ENCODE assay signal across 10 cellular contexts in genomic region chr16:74929636-74930035, GRCh38.
"Had no signal": no experiment of that assay in that cellular context is flagged by ENCODE, and none has a peak within 500 bp of the region (broad histone marks: within the 10 kb centered on the region; RNA-seq: fewer than 3 reads in every experiment).

No MANE protein-coding gene starts in this region.

- ATAC-seq: GM23338, HCT116 had no signal

- H3K9ac ChIP-seq: GM23248 had no signal

- FAIRE-seq: H1, H54 had no signal

- H3K27ac Mint-ChIP-seq: GM23338, H9, HFFc6 had no signal

- H3K9me3 Mint-ChIP-seq: GM23338, H9, HFFc6 had no signal

- H3K4me1 Mint-ChIP-seq: GM23338, H9 had no signal

- H3K4me3 Mint-ChIP-seq: GM23338, H9, HFFc6 had no signal

- H3K4me2 ChIP-seq: GM23338 had no signal

- H2AFZ ChIP-seq: GM23248, GM23338 had no signal

- H3K27ac ChIP-seq: GM23248 had no signal

- H3K4me3 ChIP-seq: GM23248, GM23338 had no signal

- DNase-seq: GM23248, GOT3, H7, H9, HCEC 1CT, HFFc6 had no signal
